ENCODE assay signal across 20 cellular contexts in the genomic region with DNA sequence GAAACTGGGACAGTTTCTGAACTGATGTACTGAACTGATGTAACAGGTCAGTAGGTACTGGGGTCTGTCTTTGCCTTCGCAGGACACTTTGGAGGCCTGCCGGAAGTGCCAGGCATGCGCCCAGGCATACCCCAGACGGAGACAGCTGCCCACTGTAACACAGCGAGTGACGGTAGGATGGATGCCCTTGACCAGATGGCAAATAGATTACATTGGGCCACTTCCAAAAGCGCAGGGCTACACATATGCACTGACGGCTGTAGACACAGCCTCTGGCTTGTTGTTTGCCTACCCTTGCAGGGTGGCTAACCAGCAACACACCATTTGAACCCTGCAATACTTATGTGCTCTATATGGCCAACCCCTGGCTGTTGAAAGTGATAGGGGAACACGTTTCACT.
DNase-seq lines count a peak whose midpoint lies in the region; ATAC-seq and TF ChIP-seq lines count a peak whose summit lies in the region.
"Had no signal": no experiment of that assay in that cellular context is flagged by ENCODE, and none has a peak within 500 bp of the region (broad histone marks: within the 10 kb centered on the region; RNA-seq: fewer than 3 reads in every experiment).

No MANE protein-coding gene starts in this region.

- no peak overlapping the region for H3K27ac ChIP-seq in SK-N-SH (ENCODE audit: low read depth in 2 of 2, low read length in 1 of 2)
- no peak overlapping the region for H3K27ac ChIP-seq in Karpas-422 (ENCODE audit: low read length)
- H3K27ac ChIP-seq: PC-9, RWPE1 had no signal

- CTCF ChIA-PET in SK-N-SH (lab: Yijun Ruan, JAX) = interaction anchor here (1.1 to 1.2 kb wide), 2 partner anchors 95 to 232 kb away, joined by 3 to 5 read pairs; no protein-coding TSS in a partner anchor

- H3K4me1 ChIP-seq in SK-N-SH (ENCODE audit: control insufficient read depth in 1 of 2, insufficient read depth in 2 of 2, low read depth in 1 of 2, low read length in 1 of 2) = peaks cover 20% of the 10 kb centered on the region in 2 experiments; a peak in 3 of 4 replicates
- H3K4me1 ChIP-seq in Karpas-422 (ENCODE audit: low read length) = peaks cover 11% of the 10 kb centered on the region

- no peak for TF ChIP-seq EP300 in SK-N-SH (IDR thresholded peaks at IDR 0.05; ENCODE audit: borderline replicate concordance in 1 of 2, low read depth in 1 of 2, low read length in 1 of 2)

- H3K36me3 Mint-ChIP-seq in stimulated activated memory B cell treated with anti-CD40 and anti-IgM and Interleukin-4, amounts not matched to agents 10 μg/mL and 1 μg/mL and 100 μg/mL, for 72 hours = no peaks in the 10 kb centered on the region
- H3K36me3 Mint-ChIP-seq in T-helper 17 cell (ENCODE audit: low read depth) = no peaks in the 10 kb centered on the region
- H3K36me3 Mint-ChIP-seq: CD8-positive, alpha-beta T cell had no signal

- no peak for TF ChIP-seq CTCF in SK-N-SH (IDR thresholded peaks at IDR 0.05)

- H3K9me3 ChIP-seq in SK-N-SH (no peaks in the 10 kb centered on the region), Karpas-422 (ENCODE audit: low read length) (no peaks in the 10 kb centered on the region), T-helper 17 cell (ENCODE audit: control insufficient read depth, low read length, poor library complexity, severe bottlenecking) (no peaks in the 10 kb centered on the region)

- POLR2A ChIA-PET in SK-N-SH (lab: Yijun Ruan, JAX) = no interaction called here

- H3K9ac ChIP-seq in SK-N-SH = no peak overlapping the region
- H3K9ac ChIP-seq in Karpas-422 (ENCODE audit: low read length) = no peak overlapping the region

- TF ChIP-seq RAD21 in SK-N-SH (IDR thresholded peaks at IDR 0.05; ENCODE audit: low read length) = no peak

- H3K4me2 ChIP-seq in SK-N-SH (no peak overlapping the region), Karpas-422 (ENCODE audit: low read depth, low read length, poor library complexity, severe bottlenecking) (no peak overlapping the region)
- H3K4me2 ChIP-seq: PC-9 had no signal

- H3K27me3 Mint-ChIP-seq in stimulated activated memory B cell treated with anti-CD40 and anti-IgM and Interleukin-4, amounts not matched to agents 10 μg/mL and 1 μg/mL and 100 μg/mL, for 72 hours = peaks cover 37% of the 10 kb centered on the region
- peaks cover 36% of the 10 kb centered on the region for H3K27me3 Mint-ChIP-seq in T-helper 17 cell

- ATAC-seq in SK-N-SH treated with all-trans-retinoic acid at 6 μM for 48 hours (no peak), T-helper 17 cell (no peak)
- peak; percentile 6 for ATAC-seq in stimulated activated memory B cell treated with anti-CD40 and anti-IgM and Interleukin-4, amounts not matched to agents 10 μg/mL and 1 μg/mL and 100 μg/mL, for 72 hours
- ATAC-seq: CD8-positive, alpha-beta T cell had no signal

- no peaks in the 10 kb centered on the region for H3K4me1 Mint-ChIP-seq in stimulated activated memory B cell treated with anti-CD40 and anti-IgM and Interleukin-4, amounts not matched to agents 10 μg/mL and 1 μg/mL and 100 μg/mL, for 72 hours
- peaks cover 5% of the 10 kb centered on the region for H3K4me1 Mint-ChIP-seq in T-helper 17 cell

- H3K4me3 ChIP-seq in SK-N-SH (ENCODE audit: low read depth in 2 of 2, low read length in 1 of 2) (no peak overlapping the region), Karpas-422 (ENCODE audit: low read length) (no peak overlapping the region)
- H3K4me3 ChIP-seq: PC-9 had no signal

- H3K9me2 ChIP-seq in SK-N-SH = no peaks in the 10 kb centered on the region
- no peaks in the 10 kb centered on the region for H3K9me2 ChIP-seq in Karpas-422 (replicated peaks; ENCODE audit: insufficient read depth, low read length)

- no peak overlapping the region for H3K4me3 Mint-ChIP-seq in stimulated activated memory B cell treated with anti-CD40 and anti-IgM and Interleukin-4, amounts not matched to agents 10 μg/mL and 1 μg/mL and 100 μg/mL, for 72 hours
- no peak overlapping the region for H3K4me3 Mint-ChIP-seq in T-helper 17 cell
- H3K4me3 Mint-ChIP-seq: CD8-positive, alpha-beta T cell; H9; HFFc6 had no signal

- WGBS in SK-N-SH (ENCODE audit: low lambda C conversion rate) = 88% methylated on average over 4 of the region's 9 CpGs

- no peaks in the 10 kb centered on the region for H3K36me3 ChIP-seq in SK-N-SH (replicated peaks in 1 of 2; ENCODE audit: control insufficient read depth in 1 of 2, insufficient read depth in 2 of 2, low read length in 1 of 2)
- no peaks in the 10 kb centered on the region for H3K36me3 ChIP-seq in Karpas-422 (ENCODE audit: insufficient read depth, low read length)

- no peak overlapping the region for H3K27ac Mint-ChIP-seq in stimulated activated memory B cell treated with anti-CD40 and anti-IgM and Interleukin-4, amounts not matched to agents 10 μg/mL and 1 μg/mL and 100 μg/mL, for 72 hours
- no peak overlapping the region for H3K27ac Mint-ChIP-seq in T-helper 17 cell
- H3K27ac Mint-ChIP-seq: CD8-positive, alpha-beta T cell; H9; HFFc6 had no signal

- H4K20me1 ChIP-seq in SK-N-SH (ENCODE audit: insufficient read depth) (no peaks in the 10 kb centered on the region), Karpas-422 (ENCODE audit: insufficient read depth, low read depth, low read length) (no peaks in the 10 kb centered on the region)

- H3K27me3 ChIP-seq in SK-N-SH (ENCODE audit: insufficient read depth) = no peaks in the 10 kb centered on the region
- no peaks in the 10 kb centered on the region for H3K27me3 ChIP-seq in Karpas-422 (ENCODE audit: low read length)

- H3K9me3 Mint-ChIP-seq in stimulated activated memory B cell treated with anti-CD40 and anti-IgM and Interleukin-4, amounts not matched to agents 10 μg/mL and 1 μg/mL and 100 μg/mL, for 72 hours = no peaks in the 10 kb centered on the region
- H3K9me3 Mint-ChIP-seq: CD8-positive, alpha-beta T cell; H9; HFFc6 had no signal

- H2AFZ ChIP-seq in SK-N-SH (ENCODE audit: low read depth) (no peak overlapping the region), Karpas-422 (ENCODE audit: low read length) (no peak overlapping the region)
- H2AFZ ChIP-seq: PC-9 had no signal

- DNase-seq in SK-N-SH (peak; percentile 11), NCI-H524 treated with DMSO at 0.1 percent for 48 hours (lab: John Stamatoyannopoulos, UW) (peak; percentile 81), cerebellum (ENCODE audit: low spot score) (peak; percentile 42), ureter (ENCODE audit: low spot score) (no peak), Karpas-422 (no peak), T-helper 17 cell (no peak)
- DNase-seq: AML-193; CD8-positive, alpha-beta T cell; EL; H9; HFFc6; Kasumi-1; NCI-H1436 treated with DMSO at 0.1 percent for 48 hours; NCI-H2029 treated with DMSO at 0.1 percent for 48 hours; NCI-H526; PC-9; T-helper 1 cell had no signal

- peaks cover 15% of the 10 kb centered on the region for H3F3A ChIP-seq in SK-N-SH (replicated peaks; ENCODE audit: insufficient read depth)

- H3K79me2 ChIP-seq in SK-N-SH (ENCODE audit: insufficient read depth) (no peaks in the 10 kb centered on the region), Karpas-422 (ENCODE audit: low read length) (no peaks in the 10 kb centered on the region)

TF ChIP-seq in SK-N-SH, 30 proteins besides CTCF, POLR2A, EP300 and RAD21 (continues in another document):
- no peak for TF ChIP-seq TAF1 (IDR thresholded peaks at IDR 0.05; ENCODE audit: borderline replicate concordance, low read depth, low read length)
- no peak for TF ChIP-seq MEF2A (IDR thresholded peaks at IDR 0.05; ENCODE audit: borderline replicate concordance, low read depth)
- TF ChIP-seq FOXM1 (IDR thresholded peaks at IDR 0.05; ENCODE audit: low read depth) = no peak
- TF ChIP-seq JUND (IDR thresholded peaks at IDR 0.05) = no peak
- no peak for TF ChIP-seq TCF12 (IDR thresholded peaks at IDR 0.05)
- TF ChIP-seq YY1 (IDR thresholded peaks at IDR 0.05; ENCODE audit: low read depth) = no peak
- no peak for TF ChIP-seq NRF1 (IDR thresholded peaks at IDR 0.05; ENCODE audit: low read depth, low read length)
- no peak for TF ChIP-seq TEAD4 (IDR thresholded peaks at IDR 0.05; ENCODE audit: borderline replicate concordance, insufficient read depth)
- no peak for TF ChIP-seq RCOR1 (IDR thresholded peaks at IDR 0.05; ENCODE audit: low read length)
- TF ChIP-seq POLR2AphosphoS5 (IDR thresholded peaks at IDR 0.05; ENCODE audit: low read depth, low read length) = no peak
- TF ChIP-seq USF2 (IDR thresholded peaks at IDR 0.05; ENCODE audit: borderline replicate concordance, low read depth, low read length) = no peak

TF ChIP-seq in SK-N-SH treated with all-trans-retinoic acid at 6 μM for 48 hours, 23 proteins besides CTCF, POLR2A, EP300 and RAD21 (continues in another document):
- TF ChIP-seq CSDC2 (CRISPR knock-in tag; IDR thresholded peaks at IDR 0.05) (no peak), RARB (CRISPR knock-in tag; IDR thresholded peaks at IDR 0.05) (no peak), ARNTL (CRISPR knock-in tag; IDR thresholded peaks at IDR 0.05; ENCODE audit: borderline replicate concordance, low read depth) (no peak), PATZ1 (CRISPR knock-in tag; IDR thresholded peaks at IDR 0.05; ENCODE audit: borderline replicate concordance) (no peak), ZC3H10 (CRISPR knock-in tag; IDR thresholded peaks at IDR 0.05) (no peak), BACH2 (CRISPR knock-in tag; IDR thresholded peaks at IDR 0.05; ENCODE audit: borderline replicate concordance) (no peak), ZFP30 (CRISPR knock-in tag; IDR thresholded peaks at IDR 0.05) (no peak), ZFP3 (CRISPR knock-in tag; IDR thresholded peaks at IDR 0.05) (no peak)

Comparison
In these comparisons a context has a peak if more than half of its experiments do, and no peak if none do; other contexts are left out.
1. DNase-seq: peak in SK-N-SH (single experiment), NCI-H524 treated with DMSO at 0.1 percent for 48 hours (single experiment) and cerebellum (single experiment); none in ureter (single experiment), Karpas-422 (single experiment) and T-helper 17 cell (0 of 3).